Comparison of ENCODE assay signal across 28 cellular contexts in the genomic region with DNA sequence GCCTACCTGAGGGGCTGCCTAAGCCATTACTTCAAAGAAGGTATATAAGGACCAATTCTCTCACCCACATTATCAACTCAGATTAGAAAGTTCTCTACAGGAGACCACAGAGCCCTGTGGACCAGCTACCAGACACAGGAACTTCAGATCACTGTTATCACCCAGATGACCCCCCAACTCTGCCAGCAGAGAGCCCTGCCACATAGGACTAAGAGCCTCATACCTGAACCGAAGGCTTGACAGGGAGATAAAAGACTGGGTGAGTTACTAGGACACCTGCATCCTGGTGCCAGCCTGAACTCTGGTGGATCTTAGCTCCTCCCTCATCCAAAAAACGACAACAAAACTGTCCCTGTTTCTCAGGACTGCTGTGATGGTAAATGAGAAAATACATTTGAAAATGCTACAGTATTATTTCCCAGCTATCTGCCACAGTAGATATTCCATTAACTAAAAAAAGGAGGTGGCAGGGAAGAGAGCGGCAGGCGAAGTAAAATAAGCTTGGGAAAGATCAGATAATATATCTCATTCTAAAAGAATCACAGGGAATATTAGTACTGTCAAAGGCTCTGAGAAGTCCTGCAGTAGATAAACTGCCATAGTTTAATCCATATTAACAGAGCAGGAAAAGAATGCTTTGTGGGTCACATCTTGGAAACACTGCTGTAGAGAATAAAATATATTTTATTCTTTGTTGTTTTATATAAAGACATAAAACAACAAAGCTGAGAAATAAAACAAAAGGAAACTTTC.
DNase-seq lines count a peak whose midpoint lies in the region; ATAC-seq and TF ChIP-seq lines count a peak whose summit lies in the region.
"Had no signal": no experiment of that assay in that cellular context is flagged by ENCODE, and none has a peak within 500 bp of the region (broad histone marks: within the 10 kb centered on the region; RNA-seq: fewer than 3 reads in every experiment).

No MANE protein-coding gene starts in this region.

- peaks cover 48% of the 10 kb centered on the region for H3K4me1 ChIP-seq in cardiac muscle cell (ENCODE audit: low read depth)
- H3K4me1 ChIP-seq in HEK293 (ENCODE audit: control insufficient read depth, insufficient read depth, low read length): no peaks in the 10 kb centered on the region
- H3K4me1 ChIP-seq in colonic mucosa: no peaks in the 10 kb centered on the region
- H3K4me1 ChIP-seq: prostate gland, sigmoid colon, uterus had no signal

- H3K27ac ChIP-seq in cardiac muscle cell (peak overlapping the region; percentile 74), HEK293 (ENCODE audit: extremely low read depth, low read depth, low read length) (no peak overlapping the region), colonic mucosa (no peak overlapping the region)
- H3K27ac ChIP-seq: C4-2B, prostate gland, sigmoid colon, uterus had no signal

- no peaks in the 10 kb centered on the region for H3K9me3 Mint-ChIP-seq in activated naive CD8-positive, alpha-beta T cell treated with anti-CD3 and anti-CD28 coated beads, Interleukin-2, amount 50 U/mL, for 24 hours
- H3K9me3 Mint-ChIP-seq in stimulated activated effector memory CD8-positive, alpha-beta T cell treated with anti-CD3 and anti-CD28 coated beads, Interleukin-12 subunit alpha, Interleukin-12 subunit beta, amount 100 ng/mL, for 72 hours: no peaks in the 10 kb centered on the region
- H3K9me3 Mint-ChIP-seq: WTC11 had no signal

- H3K9me3 ChIP-seq in cardiac muscle cell (ENCODE audit: low read depth) (no peaks in the 10 kb centered on the region), HEK293 (ENCODE audit: control insufficient read depth, insufficient read depth, low read depth, low read length) (no peaks in the 10 kb centered on the region), colonic mucosa (no peaks in the 10 kb centered on the region)
- H3K9me3 ChIP-seq: prostate gland, sigmoid colon, uterus had no signal

- H3K27me3 Mint-ChIP-seq in activated naive CD8-positive, alpha-beta T cell treated with anti-CD3 and anti-CD28 coated beads, Interleukin-2, amount 50 U/mL, for 24 hours: no peaks in the 10 kb centered on the region

- H3K4me3 Mint-ChIP-seq in activated naive CD8-positive, alpha-beta T cell treated with anti-CD3 and anti-CD28 coated beads, Interleukin-2, amount 50 U/mL, for 24 hours: no peak overlapping the region
- no peak overlapping the region for H3K4me3 Mint-ChIP-seq in stimulated activated effector memory CD8-positive, alpha-beta T cell treated with anti-CD3 and anti-CD28 coated beads, Interleukin-12 subunit alpha, Interleukin-12 subunit beta, amount 100 ng/mL, for 72 hours
- H3K4me3 Mint-ChIP-seq: WTC11 had no signal

- H3K36me3 ChIP-seq in cardiac muscle cell (peaks cover 12% of the 10 kb centered on the region), HEK293 (ENCODE audit: control insufficient read depth in 2 of 2, insufficient read depth in 1 of 2, low read length in 2 of 2) (peaks cover 0 to 29% of the 10 kb centered on the region in 2 experiments; a peak in 2 of 3 replicates), colonic mucosa (no peaks in the 10 kb centered on the region)
- H3K36me3 ChIP-seq: prostate gland, uterus had no signal

- peak overlapping the region; percentile 91 for H3K27ac Mint-ChIP-seq in activated naive CD8-positive, alpha-beta T cell treated with anti-CD3 and anti-CD28 coated beads, Interleukin-2, amount 50 U/mL, for 24 hours
- H3K27ac Mint-ChIP-seq in stimulated activated effector memory CD8-positive, alpha-beta T cell treated with anti-CD3 and anti-CD28 coated beads, Interleukin-12 subunit alpha, Interleukin-12 subunit beta, amount 100 ng/mL, for 72 hours: peak overlapping the region; percentile 22
- H3K27ac Mint-ChIP-seq: WTC11 had no signal

- H3K27me3 ChIP-seq in cardiac muscle cell (no peaks in the 10 kb centered on the region), colonic mucosa (no peaks in the 10 kb centered on the region)
- H3K27me3 ChIP-seq: sigmoid colon, uterus had no signal

- CTCF ChIA-PET in HEK293 (lab: Yijun Ruan, JAX): interaction anchor here (0.6 kb wide), 1 partner anchor 49 kb away, joined by 4 read pairs; no protein-coding TSS in a partner anchor

- no peak for DNase-seq in cardiac muscle cell (ENCODE audit: low read depth in 1 of 2, low spot score in 1 of 2)
- DNase-seq in left cardiac atrium: no peak
- no peak for DNase-seq in activated naive CD8-positive, alpha-beta T cell treated with anti-CD3 and anti-CD28 coated beads, Interleukin-2, amount 50 U/mL, for 24 hours
- no peak for DNase-seq in stimulated activated effector memory CD8-positive, alpha-beta T cell treated with anti-CD3 and anti-CD28 coated beads, Interleukin-12 subunit alpha, Interleukin-12 subunit beta, amount 100 ng/mL, for 72 hours (ENCODE audit: low spot score in 2 of 2)
- no peak for DNase-seq in middle frontal gyrus (ENCODE audit: extremely low spot score, low spot score)
- no peak for DNase-seq in colonic mucosa
- no peak for DNase-seq in NCI-H2171 treated with DMSO at 0.1 percent for 48 hours (lab: John Stamatoyannopoulos, UW)
- DNase-seq: activated CD4-positive, alpha-beta T cell treated with anti-CD3 and anti-CD28 coated beads, Interleukin-2, amount 50 U/mL, for 4 hours; activated naive CD4-positive, alpha-beta T cell; amygdala; effector CD8-positive, alpha-beta T cell; foreskin melanocyte; GOT3; left colon; NCI-H1694; NCI-H524 treated with DMSO at 0.1 percent for 48 hours; NK-92 treated with Interleukin-12 subunit alpha and Interleukin-12 subunit beta, amount 100 ng/mL, for 24 hours; SHP77; sigmoid colon; stimulated activated CD4-positive, alpha-beta T cell treated with anti-CD3 and anti-CD28 coated beads, Interleukin-4, amount 100 ng/mL, for 4 hours; stimulated activated naive CD4-positive, alpha-beta T cell treated with Interleukin-2 at 50 U/mL for 16 hours; SW 1271; uterus had no signal

- POLR2A ChIA-PET in HEK293 (lab: Yijun Ruan, JAX): no interaction called here

- peaks cover 49% of the 10 kb centered on the region for H3K4me1 Mint-ChIP-seq in activated naive CD8-positive, alpha-beta T cell treated with anti-CD3 and anti-CD28 coated beads, Interleukin-2, amount 50 U/mL, for 24 hours
- peaks cover 49% of the 10 kb centered on the region for H3K4me1 Mint-ChIP-seq in stimulated activated effector memory CD8-positive, alpha-beta T cell treated with anti-CD3 and anti-CD28 coated beads, Interleukin-12 subunit alpha, Interleukin-12 subunit beta, amount 100 ng/mL, for 72 hours

- H3K9ac ChIP-seq in colonic mucosa (ENCODE audit: low read depth in 2 of 2, low read length in 2 of 2): no peak overlapping the region

- H3K36me3 Mint-ChIP-seq in activated naive CD8-positive, alpha-beta T cell treated with anti-CD3 and anti-CD28 coated beads, Interleukin-2, amount 50 U/mL, for 24 hours (ENCODE audit: low read depth): peaks cover 32% of the 10 kb centered on the region
- H3K36me3 Mint-ChIP-seq in stimulated activated effector memory CD8-positive, alpha-beta T cell treated with anti-CD3 and anti-CD28 coated beads, Interleukin-12 subunit alpha, Interleukin-12 subunit beta, amount 100 ng/mL, for 72 hours: peaks cover 23% of the 10 kb centered on the region

- no peak overlapping the region for H3K4me3 ChIP-seq in cardiac muscle cell
- H3K4me3 ChIP-seq in HEK293 (ENCODE audit: low read depth, low read length): no peak overlapping the region
- H3K4me3 ChIP-seq in colonic mucosa: no peak overlapping the region
- H3K4me3 ChIP-seq: prostate gland, sigmoid colon, uterus had no signal

- TF ChIP-seq CTCF in cardiac muscle cell (IDR thresholded peaks at IDR 0.05; ENCODE audit: low read depth, low read length) (no peak), HEK293 (tag by site-specific recombination; IDR thresholded peaks at IDR 0.05) (no peak), colonic mucosa (IDR thresholded peaks at IDR 0.05) (no peak)

- no peak for ATAC-seq in left cardiac atrium
- ATAC-seq in activated naive CD8-positive, alpha-beta T cell treated with anti-CD3 and anti-CD28 coated beads, Interleukin-2, amount 50 U/mL, for 24 hours: no peak
- no peak for ATAC-seq in stimulated activated effector memory CD8-positive, alpha-beta T cell treated with anti-CD3 and anti-CD28 coated beads, Interleukin-12 subunit alpha, Interleukin-12 subunit beta, amount 100 ng/mL, for 72 hours
- ATAC-seq: esophagus mucosa, WTC11 had no signal

- intact Hi-C loops in left cardiac atrium (cut with DNase I): no loop called here
- intact Hi-C loops in colonic mucosa (cut with DNase I): no loop called here

TF ChIP-seq in HEK293, 187 proteins besides CTCF, POLR2A, EP300 and RAD21:
- 0 out of 2 replicates have a peak, but pooled peaks have one; percentile 51 for TF ChIP-seq ZNF239 (tag by site-specific recombination; IDR thresholded peaks at IDR 0.05)
- TF ChIP-seq, protein P1, sequence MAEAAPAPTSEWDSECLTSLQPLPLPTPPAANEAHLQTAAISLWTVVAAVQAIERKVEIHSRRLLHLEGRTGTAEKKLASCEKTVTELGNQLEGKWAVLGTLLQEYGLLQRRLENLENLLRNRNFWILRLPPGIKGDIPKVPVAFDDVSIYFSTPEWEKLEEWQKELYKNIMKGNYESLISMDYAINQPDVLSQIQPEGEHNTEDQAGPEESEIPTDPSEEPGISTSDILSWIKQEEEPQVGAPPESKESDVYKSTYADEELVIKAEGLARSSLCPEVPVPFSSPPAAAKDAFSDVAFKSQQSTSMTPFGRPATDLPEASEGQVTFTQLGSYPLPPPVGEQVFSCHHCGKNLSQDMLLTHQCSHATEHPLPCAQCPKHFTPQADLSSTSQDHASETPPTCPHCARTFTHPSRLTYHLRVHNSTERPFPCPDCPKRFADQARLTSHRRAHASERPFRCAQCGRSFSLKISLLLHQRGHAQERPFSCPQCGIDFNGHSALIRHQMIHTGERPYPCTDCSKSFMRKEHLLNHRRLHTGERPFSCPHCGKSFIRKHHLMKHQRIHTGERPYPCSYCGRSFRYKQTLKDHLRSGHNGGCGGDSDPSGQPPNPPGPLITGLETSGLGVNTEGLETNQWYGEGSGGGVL (tag by site-specific recombination; IDR thresholded peaks at IDR 0.05): no peak
- TF ChIP-seq, protein P2, sequence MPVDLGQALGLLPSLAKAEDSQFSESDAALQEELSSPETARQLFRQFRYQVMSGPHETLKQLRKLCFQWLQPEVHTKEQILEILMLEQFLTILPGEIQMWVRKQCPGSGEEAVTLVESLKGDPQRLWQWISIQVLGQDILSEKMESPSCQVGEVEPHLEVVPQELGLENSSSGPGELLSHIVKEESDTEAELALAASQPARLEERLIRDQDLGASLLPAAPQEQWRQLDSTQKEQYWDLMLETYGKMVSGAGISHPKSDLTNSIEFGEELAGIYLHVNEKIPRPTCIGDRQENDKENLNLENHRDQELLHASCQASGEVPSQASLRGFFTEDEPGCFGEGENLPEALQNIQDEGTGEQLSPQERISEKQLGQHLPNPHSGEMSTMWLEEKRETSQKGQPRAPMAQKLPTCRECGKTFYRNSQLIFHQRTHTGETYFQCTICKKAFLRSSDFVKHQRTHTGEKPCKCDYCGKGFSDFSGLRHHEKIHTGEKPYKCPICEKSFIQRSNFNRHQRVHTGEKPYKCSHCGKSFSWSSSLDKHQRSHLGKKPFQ (tag by site-specific recombination; IDR thresholded peaks at IDR 0.05): no peak
- no peak for TF ChIP-seq ZNF626 (tag by site-specific recombination; IDR thresholded peaks at IDR 0.05)
